ENCODE assay signal across 8 cellular contexts in the genomic region with DNA sequence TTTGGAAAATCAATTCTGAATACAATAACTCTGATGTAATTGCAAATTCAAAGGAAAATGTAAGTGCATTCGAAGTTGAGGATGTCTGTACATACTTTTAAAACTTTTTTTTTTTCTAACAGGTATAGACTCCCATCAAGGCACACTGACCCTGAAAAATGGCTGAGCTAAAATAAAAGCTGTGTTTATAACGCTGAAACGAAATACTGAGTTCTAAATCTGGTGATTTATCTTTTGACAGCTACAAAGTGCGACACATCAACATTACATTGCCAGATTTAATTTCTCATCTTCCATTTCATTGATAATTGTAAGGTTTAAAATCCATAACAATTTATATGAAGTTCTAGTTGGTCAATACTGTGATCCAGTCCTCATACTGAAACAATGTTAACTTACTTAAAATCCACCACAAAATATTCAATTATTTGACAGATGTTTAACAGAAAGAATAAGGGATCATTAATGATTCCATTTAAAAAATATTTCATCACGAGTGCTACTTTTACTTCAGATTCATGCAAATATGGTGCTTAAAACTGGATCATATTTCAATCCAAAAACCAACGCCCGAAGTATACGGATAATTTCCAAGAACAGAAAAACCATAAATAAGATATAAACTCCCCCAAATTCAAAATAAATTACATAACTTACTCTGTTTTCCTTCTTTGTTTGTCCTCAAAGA. TPM values are rescaled to one million over a fixed set of nuclear protein-coding genes. Genes with fewer than 3 reads are reported as not detected.
DNase-seq lines count a peak whose midpoint lies in the region; ATAC-seq, FAIRE-seq and TF ChIP-seq lines count a peak whose summit lies in the region.

No MANE protein-coding gene starts in this region.

- H3K36me3 Mint-ChIP-seq in T-cell = peaks cover 2% of the 10 kb centered on the region

- CTCF ChIA-PET in T-cell (lab: Charles Lee) = no interaction called here

- H3K9me3 Mint-ChIP-seq in T-cell = no peaks in the 10 kb centered on the region

- peak overlapping the region; percentile 93 for H3K9ac ChIP-seq in skeletal muscle satellite cell (ENCODE audit: low read depth, low read length)

- peak; percentile 48 for FAIRE-seq in H54 (lab: Jason Lieb, UNC)

- TF ChIP-seq CTCF in fibroblast of villous mesenchyme (IDR thresholded peaks at IDR 0.05; ENCODE audit: insufficient read depth, low read depth, low read length) = no peak

- H3K4me1 Mint-ChIP-seq in T-cell = peaks cover 43 to 54% (median 54%) of the 10 kb centered on the region in 3 donors

- POLR2A ChIA-PET in T-cell (lab: Charles Lee) = interaction anchor here in 1 of 2 donors (0.6 to 0.7 kb wide), 2 partner anchors 10 to 359 kb away, joined by 3 read pairs; no protein-coding TSS in a partner anchor

- DNase-seq in H54 (ENCODE audit: insufficient read length, low spot score) (no peak), T-cell (no peak), fibroblast of villous mesenchyme (ENCODE audit: low read depth) (peak; percentile 30), left colon (no peak), GM03348 (ENCODE audit: low spot score) (no peak), hippocampal formation (lab: John Stamatoyannopoulos, UW) (no peak), HPDE6-E6E7 (ENCODE audit: extremely low spot score) (no peak)

- intact Hi-C loops in left colon (cut with DNase I, micrococcal nuclease) = no loop called here

- H3K27ac Mint-ChIP-seq in T-cell = peak overlapping the region; percentile 39 to 72

- H3K27me3 ChIP-seq in skeletal muscle satellite cell (ENCODE audit: control insufficient read depth, insufficient read depth, low read length) = no peaks in the 10 kb centered on the region

- H3K4me2 ChIP-seq in skeletal muscle satellite cell (ENCODE audit: low read length) = peak overlapping the region; percentile 89

- H3K36me3 ChIP-seq in skeletal muscle satellite cell (ENCODE audit: insufficient read depth, low read length) = no peaks in the 10 kb centered on the region

- no peaks in the 10 kb centered on the region for H3K27me3 Mint-ChIP-seq in T-cell

- no peaks in the 10 kb centered on the region for H3K9me3 ChIP-seq in skeletal muscle satellite cell (replicated peaks; ENCODE audit: low read length)

- no peak for TF ChIP-seq POLR2A in H54 (IDR thresholded peaks at IDR 0.05; ENCODE audit: low read depth, low read length)

- peak overlapping the region; percentile 83 to 90 (median 86) for H3K4me3 Mint-ChIP-seq in T-cell

- no peak for ATAC-seq in T-cell (replicated peaks in 1 of 4)
- ATAC-seq in left colon = no peak

- peak overlapping the region; percentile 76 for H3K4me3 ChIP-seq in fibroblast of villous mesenchyme (ENCODE audit: low read depth, low read length)
- peak overlapping the region; percentile 90 for H3K4me3 ChIP-seq in skeletal muscle satellite cell (ENCODE audit: low read length)

- peaks cover 40% of the 10 kb centered on the region for H3K4me1 ChIP-seq in skeletal muscle satellite cell (ENCODE audit: control insufficient read depth, insufficient read depth, low read length)

RNA-seq across cellular contexts. Expression of a gene that starts 1.4 kb away (rescaled TPM):
- 10 to 100 TPM; 16.5 to 36.6 (median 20.4) TPM for total RNA-seq in T-cell
- total RNA-seq in fibroblast of villous mesenchyme = 25.1 and 28.5 TPM in 2 replicates
- total RNA-seq in skeletal muscle satellite cell (2012; rRNA removed) = 18.8 and 20.8 TPM in 2 replicates
- 1 to 10 TPM; 5.7 to 8.6 TPM for total RNA-seq in left colon
